Comparison of ENCODE assay signal across 20 cellular contexts in the genomic region with DNA sequence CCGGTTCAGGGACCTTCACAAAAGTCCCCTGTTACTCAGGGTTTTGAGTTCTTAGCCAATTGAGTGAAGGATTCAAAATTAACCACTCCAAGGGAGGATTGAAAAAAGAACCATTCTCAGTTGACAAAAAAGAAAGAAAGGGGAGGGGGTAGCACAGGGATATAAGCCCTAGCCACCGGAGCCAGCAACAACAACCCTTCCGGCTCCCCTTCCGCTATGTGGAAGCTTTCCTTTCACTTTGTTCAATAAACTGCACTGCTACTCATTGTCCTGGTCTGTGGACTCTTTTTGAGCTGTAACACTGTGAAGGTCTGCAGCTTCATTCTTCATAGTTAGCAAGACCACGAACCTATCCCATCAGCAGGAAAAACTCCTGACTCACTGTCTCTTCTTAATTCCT.
DNase-seq lines count a peak whose midpoint lies in the region; ATAC-seq, FAIRE-seq and TF ChIP-seq lines count a peak whose summit lies in the region.
"Had no signal": no experiment of that assay in that cellular context is flagged by ENCODE, and none has a peak within 500 bp of the region (broad histone marks: within the 10 kb centered on the region; RNA-seq: fewer than 3 reads in every experiment).

No MANE protein-coding gene starts in this region.

- no peaks in the 10 kb centered on the region for H4K20me1 ChIP-seq in H1 (replicated peaks in 1 of 2; ENCODE audit: control insufficient read depth in 1 of 2, insufficient read depth in 2 of 2, low read length in 2 of 2)

- peaks cover 0 to 7% of the 10 kb centered on the region in 2 experiments; a peak in 2 of 4 replicates for H3K79me2 ChIP-seq in H1 (ENCODE audit: control insufficient read depth in 1 of 2, insufficient read depth in 2 of 2, low read length in 2 of 2)

- H2BK5ac ChIP-seq in H1 (ENCODE audit: low read depth, low read length), result no peak overlapping the region; the same call in 1 of the 2 replicates

- H3K23ac ChIP-seq in H1 (ENCODE audit: insufficient read length), result no peak overlapping the region

- CTCF ChIA-PET in H1 (lab: Charles Lee; ENCODE audit: partially characterized antibody), result interaction anchor here (1.1 to 1.2 kb wide), 2 partner anchors 22 to 89 kb away, joined by 3 read pairs; no protein-coding TSS in a partner anchor

- TF ChIP-seq POLR2A in H1 (IDR thresholded peaks at IDR 0.05; ENCODE audit: control extremely low read depth in 1 of 2, low read depth in 2 of 2, low read length in 2 of 2) (no peak), testis (IDR thresholded peaks at IDR 0.05) (no peak)

- H3K36me3 ChIP-seq in HUES48 (ENCODE audit: control insufficient read depth, insufficient read depth, low read length) (peaks cover 8% of the 10 kb centered on the region; the same call in 1 of the 2 replicates), H1 (ENCODE audit: control insufficient read depth in 2 of 4, insufficient read depth in 4 of 4, low read length in 3 of 4) (peaks cover 0 to 36% (median 1%) of the 10 kb centered on the region in 4 experiments; a peak in 3 of 8 replicates), testis (ENCODE audit: low read depth, missing control alignments) (no peaks in the 10 kb centered on the region)
- H3K36me3 ChIP-seq: BE2C had no signal

- H3K56ac ChIP-seq in H1 (replicated peaks; ENCODE audit: insufficient read length, low read depth, low read length), result no peak overlapping the region

- H3K27me3 ChIP-seq in HUES48 (ENCODE audit: control insufficient read depth, insufficient read depth, low read length) (no peaks in the 10 kb centered on the region), H1 (replicated peaks in 1 of 4; ENCODE audit: control insufficient read depth in 3 of 4, extremely low read depth in 1 of 4, insufficient read depth in 3 of 4, low read length in 3 of 4) (no peaks in the 10 kb centered on the region), testis (no peaks in the 10 kb centered on the region)
- H3K27me3 ChIP-seq: BE2C had no signal

- no peak for TF ChIP-seq RAD21 in H1 (IDR thresholded peaks at IDR 0.05 in 1 of 2, conservative IDR thresholded peaks at IDR 0.05 in 1 of 2; ENCODE audit: low read depth in 2 of 2, low read length in 2 of 2)

- H3K9me3 ChIP-seq in HUES48 (ENCODE audit: control insufficient read depth, insufficient read depth, low read length), result no peaks in the 10 kb centered on the region
- no peaks in the 10 kb centered on the region for H3K9me3 ChIP-seq in H1 (ENCODE audit: insufficient read depth in 2 of 2, low read depth in 1 of 2, low read length in 1 of 2)
- no peaks in the 10 kb centered on the region for H3K9me3 ChIP-seq in testis
- H3K9me3 ChIP-seq: A549, BE2C had no signal

- intact Hi-C loops in testis (cut with DNase I; ENCODE audit: low total_unique reads), result no loop called here

- no peak overlapping the region for H2AFZ ChIP-seq in H1 (ENCODE audit: low read length)

- POLR2A ChIA-PET in H1 (lab: Charles Lee; ENCODE audit: partially characterized antibody), result interaction anchor here (0.6 to 2.7 kb wide), 10 partner anchors 9 to 1374 kb away, joined by 3 to 22 read pairs (median 6); no protein-coding TSS in a partner anchor

- H3K4me2 ChIP-seq in H1 (ENCODE audit: insufficient read depth in 1 of 2, low read depth in 2 of 2, low read length in 2 of 2), result peak overlapping the region in 1 of 2 experiments; percentile 64; a peak in 2 of 4 replicates
- H3K4me2 ChIP-seq: A549 had no signal

- no peaks in the 10 kb centered on the region for H3K23me2 ChIP-seq in H1 (ENCODE audit: low read depth, low read length)

- no peak for ATAC-seq in HG02870 (IDR thresholded peaks at IDR 0.05; ENCODE audit: unreplicated experiment)
- no peak for ATAC-seq in GM21423 (IDR thresholded peaks at IDR 0.05; ENCODE audit: unreplicated experiment)
- ATAC-seq: A549 had no signal

- H3K9ac ChIP-seq in HUES48 (ENCODE audit: low read depth, low read length), result no peak overlapping the region
- H3K9ac ChIP-seq in H1 (replicated peaks in 1 of 4; ENCODE audit: extremely low read depth in 1 of 4, low read depth in 3 of 4, low read length in 3 of 4), result no peak overlapping the region

- H2BK20ac ChIP-seq in H1 (ENCODE audit: low read length), result peak overlapping the region; percentile 75; the same call in 1 of the 2 replicates

- H2AK5ac ChIP-seq in H1 (ENCODE audit: low read depth, low read length), result no peak overlapping the region

- no peak overlapping the region for H2BK12ac ChIP-seq in H1 (ENCODE audit: low read depth, low read length)

- DNase-seq in H1 (ENCODE audit: low read depth in 1 of 2, low spot score in 2 of 2), result no peak
- DNase-seq in iPS-NIHi7 (ENCODE audit: extremely low spot score), result peak; percentile 9
- no peak for DNase-seq in testis
- DNase-seq in NCI-H2029 treated with DMSO at 0.1 percent for 48 hours (lab: John Stamatoyannopoulos, UW), result no peak
- DNase-seq: BE2C; CD4-positive, alpha-beta memory T cell; COR-L47; DMS153; DMS79 treated with DMSO at 0.1 percent for 48 hours; EL; GF-D8; H7; KG1 had no signal

- H3K79me1 ChIP-seq in H1 (ENCODE audit: low read depth, low read length), result no peaks in the 10 kb centered on the region

- peak overlapping the region; percentile 53 for H3K27ac ChIP-seq in HUES48 (ENCODE audit: low read depth, low read length)
- no peak overlapping the region for H3K27ac ChIP-seq in H1 (ENCODE audit: low read depth, low read length)
- H3K27ac ChIP-seq in testis, result no peak overlapping the region
- H3K27ac ChIP-seq: A549, C4-2B, HL-60 had no signal

- H3K18ac ChIP-seq in H1 (ENCODE audit: extremely low read depth, low read length), result peak overlapping the region; percentile 72; the same call in 1 of the 2 replicates

- H2BK120ac ChIP-seq in H1 (replicated peaks; ENCODE audit: low read depth, low read length), result peak overlapping the region; percentile 92

- peak overlapping the region; percentile 87 for H4K5ac ChIP-seq in H1 (ENCODE audit: insufficient read length, low read depth, low read length)

- peak overlapping the region; percentile 97 for H3K4ac ChIP-seq in H1 (replicated peaks; ENCODE audit: insufficient read length, low read depth, low read length)

- H3K4me3 ChIP-seq in HUES48 (ENCODE audit: low read depth, low read length) (no peak overlapping the region), H1 (ENCODE audit: extremely low read depth in 1 of 4, insufficient read depth in 2 of 4, low read depth in 3 of 4, low read length in 4 of 4) (0 out of 8 replicates have a peak overlapping the region, but pooled peaks of 1 of the 4 experiments have one; percentile 34), testis (no peak overlapping the region)
- H3K4me3 ChIP-seq: A549 had no signal

- no peak for TF ChIP-seq EP300 in H1 (IDR thresholded peaks at IDR 0.05; ENCODE audit: borderline replicate concordance in 1 of 2, low read depth in 2 of 2, low read length in 2 of 2)

- WGBS in H1 (ENCODE audit: extremely low coverage in 1 of 2, insufficient coverage in 1 of 2, insufficient read length in 1 of 2, insufficient replicate concordance in 2 of 2, low coverage in 1 of 2, low lambda C conversion rate in 2 of 2, missing lambda C conversion rate in 1 of 2), 2 experiments, result 77% methylated on average over 5 of the region's 5 CpGs; no CpG with 5 or more reads in 1 of the 2 experiments
- 89 to 90% methylated on average over 5 of the region's 5 CpGs for whole genome bisulfite sequencing in testis, 2 donors

- no peak for FAIRE-seq in H1 (lab: Jason Lieb, UNC)
- FAIRE-seq: A549, GM19239 had no signal

- H2BK15ac ChIP-seq in H1 (ENCODE audit: low read length), result no peak overlapping the region

- H4K91ac ChIP-seq in H1 (replicated peaks; ENCODE audit: insufficient read length, low read length), result peak overlapping the region; percentile 86

- H3K4me1 ChIP-seq in HUES48 (ENCODE audit: control insufficient read depth, insufficient read depth, low read length), result peaks cover 47% of the 10 kb centered on the region
- H3K4me1 ChIP-seq in H1 (replicated peaks in 1 of 4; ENCODE audit: control insufficient read depth in 3 of 4, insufficient read depth in 4 of 4, low read length in 3 of 4), result peaks cover 0 to 17% (median 3%) of the 10 kb centered on the region in 4 experiments; a peak in 3 of 7 replicates
- H3K4me1 ChIP-seq in testis, result no peaks in the 10 kb centered on the region
- H3K4me1 ChIP-seq: A549, BE2C had no signal

- TF ChIP-seq CTCF in H1 (IDR thresholded peaks at IDR 0.05; ENCODE audit: control extremely low read depth in 1 of 3, insufficient read depth in 1 of 3, low read depth in 1 of 3, low read length in 3 of 3) (no peak), testis (IDR thresholded peaks at IDR 0.05) (no peak)

- no peak overlapping the region for H4K8ac ChIP-seq in H1 (ENCODE audit: extremely low read depth, insufficient read depth, low read length)

- H3K14ac ChIP-seq in H1 (ENCODE audit: insufficient read length), result no peak overlapping the region

TF ChIP-seq in H1, 55 proteins besides CTCF, POLR2A, EP300 and RAD21:
- no peak for TF ChIP-seq HDAC2 (IDR thresholded peaks at IDR 0.05; ENCODE audit: borderline replicate concordance in 1 of 2, low read depth in 2 of 2, low read length in 2 of 2)
- TF ChIP-seq SP1 (IDR thresholded peaks at IDR 0.05; ENCODE audit: low read depth, low read length), result 0 out of 2 replicates have a peak, but pooled peaks have one; percentile 11
